22 cellular contexts compared by ENCODE assay signal in genomic region chr10:116868722-116869121, GRCh38. TPM values are rescaled to one million over a fixed set of nuclear protein-coding genes. Genes with fewer than 3 reads are reported as not detected.
"Had no signal": no experiment of that assay in that cellular context is flagged by ENCODE, and none has a peak within 500 bp of the region (broad histone marks: within the 10 kb centered on the region; RNA-seq: fewer than 3 reads in every experiment).

No MANE protein-coding gene starts in this region.

- H3K4me1 ChIP-seq: Peyer's patch, SJCRH30 had no signal

- H3K36me3 ChIP-seq: Peyer's patch, SJCRH30 had no signal

- H3K4me3 ChIP-seq: Peyer's patch, SJCRH30 had no signal

- H3K27ac ChIP-seq: Peyer's patch, RWPE1, SJCRH30 had no signal

- ATAC-seq: activated T-helper 17 cell treated with anti-CD3 and anti-CD28 coated beads, Interleukin-2, amount 50 U/mL, for 72 hours; WTC11 had no signal

- H3K9me3 ChIP-seq: Peyer's patch, SJCRH30 had no signal

- DNase-seq: activated CD4-positive, alpha-beta memory T cell treated with anti-CD3 and anti-CD28 coated beads, Interleukin-2, amount 10 ng/mL, durations not matched to agents 7 days and 5 days; activated CD4-positive, alpha-beta T cell treated with anti-CD3 and anti-CD28 coated beads, Interleukin-2, amount 50 U/mL, for 1 hour; activated gamma-delta T cell; activated naive CD4-positive, alpha-beta T cell treated with anti-CD3 and anti-CD28 coated beads for 36 hours; activated T-cell treated with anti-CD3 and anti-CD28 coated beads for 4 hours; activated T-cell treated with anti-CD3 and anti-CD28 coated beads, Interleukin-2, amount 50 U/mL, for 48 hours; amygdala; KG1; NCI-H1048; NCI-H1930; NCI-H2107; NCI-H446; NCI-H526; NK-92 treated with Interleukin-12 subunit alpha and Interleukin-12 subunit beta, amount 100 ng/mL, for 24 hours; Peyer's patch; Right ventricle myocardium superior had no signal

- H3K27me3 ChIP-seq: Peyer's patch, SJCRH30 had no signal

RNA-seq across cellular contexts. Expression of gene ENO4, which starts 19.4 kb away (rescaled TPM):
- total RNA-seq: activated CD4-positive, alpha-beta memory T cell treated with anti-CD3 and anti-CD28 coated beads, Interleukin-2, amount 10 ng/mL, durations not matched to agents 7 days and 5 days; activated CD8-positive, alpha-beta memory T cell treated with anti-CD3 and anti-CD28 coated beads for 36 hours; activated naive CD4-positive, alpha-beta T cell treated with anti-CD3 and anti-CD28 coated beads for 36 hours; activated T-helper 17 cell treated with anti-CD3 and anti-CD28 coated beads, Interleukin-2, amount 50 U/mL, for 72 hours; M059J; Peyer's patch had no signal
